32 cellular contexts compared by ENCODE assay signal in genomic region chr3:35597490-35597889, GRCh38. TPM values are rescaled to one million over a fixed set of nuclear protein-coding genes. Genes with fewer than 3 reads are reported as not detected.
A peak's percentile ranks its signal among the peaks of the same experiment; 100 is the strongest.
DNase-seq lines count a peak whose midpoint lies in the region; ATAC-seq, FAIRE-seq and TF ChIP-seq lines count a peak whose summit lies in the region.
"Had no signal": no experiment of that assay in that cellular context is flagged by ENCODE, and none has a peak within 500 bp of the region (broad histone marks: within the 10 kb centered on the region; RNA-seq: fewer than 3 reads in every experiment).

No MANE protein-coding gene starts in this region.

- WGBS in liver: 58% methylated on average over 3 of the region's 3 CpGs
- 21% methylated on average over 3 of the region's 3 CpGs for WGBS in HepG2 (ENCODE audit: low lambda C conversion rate)

- CTCF ChIA-PET in HepG2 (lab: Yijun Ruan, JAX; ENCODE audit: low intra/inter-chr PET ratio, low total read pairs): no interaction called here
- CTCF ChIA-PET in OCI-LY7 (lab: Charles Lee; ENCODE audit: unreplicated experiment): no interaction called here

- H3K9ac ChIP-seq in liver (ENCODE audit: low read depth in 1 of 2, low read length in 2 of 2) (no peak overlapping the region), HepG2 (ENCODE audit: insufficient read depth, low read depth, low read length) (no peak overlapping the region)
- H3K9ac ChIP-seq: BLaER1 treated with 17β-estradiol and CSF1 and Interleukin-3, amounts not matched to agents 10 nM and 100 nM had no signal

- H3K9me2 ChIP-seq in OCI-LY7 (ENCODE audit: insufficient read depth, low read length): no peaks in the 10 kb centered on the region

- TF ChIP-seq EP300 in HepG2 (IDR thresholded peaks at IDR 0.05; ENCODE audit: low read depth in 2 of 2, low read length in 2 of 2): no peak
- TF ChIP-seq EP300 in HepG2 (CRISPR knock-in tag; IDR thresholded peaks at IDR 0.05; ENCODE audit: borderline replicate concordance): no peak

- no peaks in the 10 kb centered on the region for H4K20me1 ChIP-seq in HepG2 (ENCODE audit: insufficient read depth, low read length)
- no peaks in the 10 kb centered on the region for H4K20me1 ChIP-seq in OCI-LY7 (ENCODE audit: insufficient read depth, low read length)
- H4K20me1 ChIP-seq: BLaER1 treated with 17β-estradiol and CSF1 and Interleukin-3, amounts not matched to agents 10 nM and 100 nM had no signal

- H3K36me3 ChIP-seq in liver (ENCODE audit: control insufficient read depth in 4 of 4, insufficient read depth in 3 of 4, low read depth in 1 of 4, low read length in 3 of 4): no peaks in the 10 kb centered on the region
- H3K36me3 ChIP-seq in HepG2 (replicated peaks in 1 of 2; ENCODE audit: control insufficient read depth in 1 of 2, insufficient read depth in 2 of 2, low read length in 2 of 2): no peaks in the 10 kb centered on the region
- H3K36me3 ChIP-seq in OCI-LY7 (ENCODE audit: insufficient read depth, low read length): no peaks in the 10 kb centered on the region
- H3K36me3 ChIP-seq in neuron (ENCODE audit: insufficient read depth, low read length): no peaks in the 10 kb centered on the region
- H3K36me3 ChIP-seq: BLaER1 treated with 17β-estradiol and CSF1 and Interleukin-3, amounts not matched to agents 10 nM and 100 nM had no signal

- H3K27ac ChIP-seq in liver (ENCODE audit: low read depth in 1 of 2, low read length in 2 of 2) (no peak overlapping the region), HepG2 (ENCODE audit: extremely low read length, insufficient read depth, low read length) (no peak overlapping the region), OCI-LY7 (ENCODE audit: low read depth, low read length, poor library complexity, severe bottlenecking) (no peak overlapping the region)
- H3K27ac ChIP-seq: 22Rv1; A549; BLaER1 treated with 17β-estradiol and CSF1 and Interleukin-3, amounts not matched to agents 10 nM and 100 nM; C4-2B had no signal

- intact Hi-C loops in HepG2 (cut with micrococcal nuclease; ENCODE audit: unreplicated experiment): no loop called here
- intact Hi-C loops in OCI-LY7 (cut with micrococcal nuclease; ENCODE audit: unreplicated experiment): no loop called here

- no peak for FAIRE-seq in HepG2 (lab: Jason Lieb, UNC)
- FAIRE-seq: A549, GM12878, GM12892, GM18507 had no signal

- H3K4me1 ChIP-seq in liver (ENCODE audit: control insufficient read depth in 4 of 4, insufficient read depth in 4 of 4, low read length in 3 of 4) (no peaks in the 10 kb centered on the region), HepG2 (ENCODE audit: insufficient read depth, low read length) (no peaks in the 10 kb centered on the region), OCI-LY7 (ENCODE audit: insufficient read depth, low read length, poor library complexity, severe bottlenecking) (peaks cover 12% of the 10 kb centered on the region), neuron (ENCODE audit: insufficient read depth, low read length) (peaks cover 16% of the 10 kb centered on the region)
- H3K4me1 ChIP-seq: A549, Caco-2 had no signal

- no peak for DNase-seq in HepG2 (ENCODE audit: low spot score)
- no peak for DNase-seq in OCI-LY7 (ENCODE audit: low spot score)
- DNase-seq in left lobe of liver (ENCODE audit: low spot score): no peak
- no peak for DNase-seq in GOT3 (lab: John Stamatoyannopoulos, UW)
- DNase-seq in NCI-H748 (lab: John Stamatoyannopoulos, UW; ENCODE audit: unreplicated experiment): no peak
- DNase-seq: AML-193; Caco-2; Calu3; CD4-positive, alpha-beta T cell; CD8-positive, alpha-beta T cell; DMS 273 treated with DMSO at 0.1 percent for 48 hours; DMS153; DMS53; DMS79; DND-41; EL; GDM1 had no signal

- BruUV-seq in HepG2 (replicated peaks; lab: Mats Ljungman, UMichigan) (no TSS peak), OCI-LY7 (replicated peaks; lab: Mats Ljungman, UMichigan) (no TSS peak)

- H3K4me3 ChIP-seq in liver (ENCODE audit: low read depth in 1 of 3, low read length in 3 of 3) (no peak overlapping the region), HepG2 (replicated peaks in 1 of 3; ENCODE audit: insufficient read depth in 1 of 3, low read depth in 2 of 3, low read length in 3 of 3) (no peak overlapping the region), OCI-LY7 (ENCODE audit: low read depth, low read length, poor library complexity, severe bottlenecking) (no peak overlapping the region), neuron (ENCODE audit: low read length) (no peak overlapping the region)
- H3K4me3 ChIP-seq: A549; BLaER1 treated with 17β-estradiol and CSF1 and Interleukin-3, amounts not matched to agents 10 nM and 100 nM; GM12878 had no signal

- POLR2A ChIA-PET in HepG2 (lab: Yijun Ruan, JAX) (no interaction called here), OCI-LY7 (lab: Charles Lee) (interaction anchor here (0.6 kb wide), 1 partner anchor 32 kb away, joined by 3 read pairs; no protein-coding TSS in a partner anchor)

- H3K4me2 ChIP-seq in HepG2 (ENCODE audit: low read depth, low read length) (no peak overlapping the region), OCI-LY7 (ENCODE audit: low read length) (no peak overlapping the region)
- H3K4me2 ChIP-seq: A549; BLaER1 treated with 17β-estradiol and CSF1 and Interleukin-3, amounts not matched to agents 10 nM and 100 nM had no signal

- H3K9me3 ChIP-seq in liver (ENCODE audit: control insufficient read depth in 4 of 4, low read length in 3 of 4): no peaks in the 10 kb centered on the region
- no peaks in the 10 kb centered on the region for H3K9me3 ChIP-seq in HepG2 (ENCODE audit: low read length)
- H3K9me3 ChIP-seq in OCI-LY7 (ENCODE audit: low read length): no peaks in the 10 kb centered on the region
- no peaks in the 10 kb centered on the region for H3K9me3 ChIP-seq in neuron (ENCODE audit: low read length)
- H3K9me3 ChIP-seq: A549, Caco-2 had no signal

- H3K79me2 ChIP-seq in HepG2 (ENCODE audit: insufficient read depth, low read length) (no peaks in the 10 kb centered on the region), OCI-LY7 (ENCODE audit: insufficient read depth, low read depth, low read length) (no peaks in the 10 kb centered on the region)

- ATAC-seq in HepG2 (no peak), left lobe of liver (peak; percentile 53), GM21360 (IDR thresholded peaks at IDR 0.05; ENCODE audit: unreplicated experiment) (no peak)
- ATAC-seq: A549; CD8-positive, alpha-beta T cell; GM12878 had no signal

- TF ChIP-seq CTCF in liver (IDR thresholded peaks at IDR 0.05; ENCODE audit: low read depth, low read length, missing input control) (no peak), HepG2 (CRISPR knock-in tag; IDR thresholded peaks at IDR 0.05) (no peak), OCI-LY7 (conservative IDR thresholded peaks at IDR 0.05; ENCODE audit: low read length) (no peak)

- H2AFZ ChIP-seq in HepG2 (ENCODE audit: low read length) (no peak overlapping the region), OCI-LY7 (ENCODE audit: low read length) (peak overlapping the region; percentile 5; the same call in 1 of the 2 replicates), neuron (ENCODE audit: low read depth, low read length) (peak overlapping the region; percentile 17)

- no peak for TF ChIP-seq RAD21 in liver (IDR thresholded peaks at IDR 0.05)
- TF ChIP-seq RAD21 in HepG2 (CRISPR knock-in tag; IDR thresholded peaks at IDR 0.05): no peak

- no peaks in the 10 kb centered on the region for H3K27me3 ChIP-seq in liver (ENCODE audit: control insufficient read depth in 4 of 4, insufficient read depth in 4 of 4, low read length in 3 of 4)
- H3K27me3 ChIP-seq in HepG2 (ENCODE audit: control insufficient read depth in 1 of 2, insufficient read depth in 2 of 2, low read length in 2 of 2): no peaks in the 10 kb centered on the region
- H3K27me3 ChIP-seq in neuron (ENCODE audit: insufficient read depth, low read length): no peaks in the 10 kb centered on the region
- H3K27me3 ChIP-seq: BLaER1 treated with 17β-estradiol and CSF1 and Interleukin-3, amounts not matched to agents 10 nM and 100 nM had no signal

- TF ChIP-seq POLR2A in HepG2 (IDR thresholded peaks at IDR 0.05; ENCODE audit: insufficient read depth in 1 of 2, low read depth in 2 of 2, low read length in 2 of 2): no peak

- in situ Hi-C loops in HepG2 (cut with HindIII; ENCODE audit: extremely low pct_ligation_motif_present, low pct_unique_long_range_greater_than_20kb): no loop called here

TF ChIP-seq in liver, 16 proteins besides CTCF, POLR2A, EP300 and RAD21:
- TF ChIP-seq EGR1 (IDR thresholded peaks at IDR 0.05; ENCODE audit: low read depth in 2 of 2) (no peak), HNF4A (conservative IDR thresholded peaks at IDR 0.05) (peak; percentile 9 to 51)
TF ChIP-seq in liver: peak in this region for 1.

TF ChIP-seq in HepG2, 621 proteins besides CTCF, POLR2A, EP300 and RAD21 (continues in another document):
- TF ChIP-seq ZFYVE20 (CRISPR knock-in tag; IDR thresholded peaks at IDR 0.05; ENCODE audit: borderline replicate concordance, low read depth) (no peak), ZNF850 (CRISPR knock-in tag; conservative IDR thresholded peaks at IDR 0.05) (no peak), KLF15 (CRISPR knock-in tag; IDR thresholded peaks at IDR 0.05; ENCODE audit: borderline replicate concordance) (no peak), ZNF20 (CRISPR knock-in tag; IDR thresholded peaks at IDR 0.05) (no peak)

RNA-seq across cellular contexts. Expression of gene ARPP21, which starts 41.8 kb away (rescaled TPM):
- total RNA-seq in liver (1 to 10 TPM in 1 of 2 donors, under 1 TPM in 1; 0.42 to 1.3 TPM), HepG2 (2016; rRNA removed; fragmentation: Illumina TruSeq; extraction: Trizol) (not detected in 2 replicates), OCI-LY7 (2022) (1.1 and 1.3 TPM in 2 replicates), left lobe of liver (0.63 TPM)
- polyA plus RNA-seq in liver (under 1 TPM in 1 of 2 donors, not detected in 1; 0.66 TPM), HepG2 (2011; rRNA removed) (not detected in 2 replicates)
- not detected in 2 replicates for total RNA-seq in HepG2 (2016; cell fraction: cytosol; rRNA removed; fragmentation: Illumina TruSeq; extraction: Trizol; ENCODE audit: low read depth)
- total RNA-seq in HepG2 (2016; cell fraction: insoluble cytoplasmic fraction; rRNA removed; fragmentation: Illumina TruSeq; extraction: Trizol): not detected in 2 replicates
- total RNA-seq in HepG2 (2016; cell fraction: membrane; rRNA removed; fragmentation: Illumina TruSeq; extraction: Trizol): not detected in 2 replicates
- total RNA-seq in HepG2 (2016; cell fraction: nucleus; rRNA removed; fragmentation: Illumina TruSeq; extraction: Trizol): not detected in 2 replicates
- not detected in 2 replicates for polyA plus RNA-seq in HepG2 (2011; cell fraction: cytosol; rRNA removed)
- polyA plus RNA-seq in HepG2 (2011; cell fraction: nucleus; rRNA removed): not detected in 2 replicates
- not detected in 2 replicates for polyA plus RNA-seq in HepG2 (2012)
- not detected in 2 replicates for polyA plus RNA-seq in HepG2 (2016; cell fraction: cytosol; fragmentation: Illumina TruSeq; extraction: Trizol; ENCODE audit: low read depth)
- not detected in 2 replicates for polyA plus RNA-seq in HepG2 (2016; cell fraction: insoluble cytoplasmic fraction; fragmentation: Illumina TruSeq; extraction: Trizol; ENCODE audit: low read depth)
- polyA plus RNA-seq in HepG2 (2016; cell fraction: membrane; fragmentation: Illumina TruSeq; extraction: Trizol; ENCODE audit: low read depth): not detected in 2 replicates
- not detected in 2 replicates for polyA plus RNA-seq in HepG2 (2016; cell fraction: nucleus; fragmentation: Illumina TruSeq; extraction: Trizol; ENCODE audit: insufficient read depth, low read depth)
- not detected in 2 replicates for polyA minus RNA-seq in HepG2 (2011; rRNA and poly(A)+ RNA removed; ENCODE audit: low replicate concordance)
- polyA minus RNA-seq in HepG2 (2011; cell fraction: cytosol; rRNA and poly(A)+ RNA removed): not detected in 2 replicates
- not detected in 2 replicates for polyA minus RNA-seq in HepG2 (2011; cell fraction: nucleus; rRNA and poly(A)+ RNA removed)
- total RNA-seq in OCI-LY7 (2014; rRNA removed; shearing (Covaris generic)): 0.88 and 1.0 TPM in 2 replicates
- total RNA-seq: A172; B cell; Caco-2; Calu3; CD4-positive, alpha-beta T cell; CD8-positive, alpha-beta T cell; Daoy; G401; GM12878 had no signal
- polyA plus RNA-seq: BJ, GM12878 had no signal
